8 cellular contexts compared by ENCODE assay signal in the genomic region with DNA sequence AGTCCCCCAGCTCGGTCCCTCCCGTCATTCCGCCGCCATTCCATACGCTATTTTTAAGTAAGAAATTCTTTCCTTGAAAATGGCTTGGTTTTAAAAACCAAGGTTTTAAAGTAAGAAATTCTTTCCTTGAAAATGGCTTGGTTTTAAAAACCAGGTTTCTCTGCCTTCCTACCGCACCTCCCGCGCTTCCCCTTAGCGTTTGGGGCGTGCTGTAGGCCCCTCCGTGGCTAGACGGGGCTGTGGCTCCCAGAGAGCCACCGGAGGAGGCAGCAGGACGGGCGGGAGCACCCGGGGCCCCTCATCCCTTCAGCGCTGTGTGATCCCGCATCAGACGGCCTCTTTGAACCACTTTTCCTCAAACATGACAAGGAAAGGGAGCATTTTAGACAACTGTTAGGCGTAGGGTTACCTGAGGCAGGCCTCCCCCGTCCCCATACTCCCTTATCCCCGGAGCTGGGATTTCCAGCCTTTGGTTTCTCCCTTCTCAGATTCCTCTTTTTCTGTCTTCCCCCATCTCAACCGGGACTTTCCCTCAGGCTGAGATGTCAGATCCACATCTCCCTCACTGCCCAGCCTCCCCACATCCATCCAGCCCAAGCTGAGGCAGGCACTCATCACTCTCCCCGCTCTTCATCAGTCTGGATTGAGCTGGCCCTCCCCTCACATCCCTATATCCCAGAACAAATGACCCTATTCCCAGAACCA. TPM values are rescaled to one million over a fixed set of nuclear protein-coding genes. Genes with fewer than 3 reads are reported as not detected.
A peak's percentile ranks its signal among the peaks of the same experiment; 100 is the strongest.
DNase-seq lines count a peak whose midpoint lies in the region; ATAC-seq and TF ChIP-seq lines count a peak whose summit lies in the region.

No MANE protein-coding gene starts in this region.

- TF ChIP-seq CTCF in SK-N-SH (IDR thresholded peaks at IDR 0.05) (no peak), kidney epithelial cell (IDR thresholded peaks at IDR 0.05; ENCODE audit: insufficient read depth, low read length, poor library complexity, severe bottlenecking) (no peak), thoracic aorta (IDR thresholded peaks at IDR 0.05) (no peak)

- 39% methylated on average over 24 of the region's 24 CpGs for WGBS in SK-N-SH (ENCODE audit: low lambda C conversion rate)

- ATAC-seq in SK-N-SH treated with all-trans-retinoic acid at 6 μM for 48 hours (no peak), thoracic aorta (ENCODE audit: insufficient number of reproducible peaks, low FRiP score, low read depth) (no peak), HG02884 (IDR thresholded peaks at IDR 0.05; ENCODE audit: unreplicated experiment) (no peak), GM21529 (IDR thresholded peaks at IDR 0.05; ENCODE audit: unreplicated experiment) (no peak)

- no peaks in the 10 kb centered on the region for H3K9me2 ChIP-seq in SK-N-SH

- H3K4me3 ChIP-seq in SK-N-SH (ENCODE audit: low read depth in 2 of 2, low read length in 1 of 2) (peak overlapping the region; percentile 80 to 92), adipocyte (ENCODE audit: low read length) (peak overlapping the region; percentile 90), kidney epithelial cell (ENCODE audit: low read depth, low read length) (peak overlapping the region; percentile 81), thoracic aorta (peak overlapping the region; percentile 95)

- H3F3A ChIP-seq in SK-N-SH (replicated peaks; ENCODE audit: insufficient read depth), result peaks cover 7% of the 10 kb centered on the region

- no peak for TF ChIP-seq EP300 in SK-N-SH (IDR thresholded peaks at IDR 0.05; ENCODE audit: borderline replicate concordance in 1 of 2, low read depth in 1 of 2, low read length in 1 of 2)

- POLR2A ChIA-PET in SK-N-SH (lab: Yijun Ruan, JAX), result interaction anchor here (0.6 kb wide), 1 partner anchor 153 kb away, joined by 3 read pairs; no protein-coding TSS in a partner anchor

- DNase-seq in SK-N-SH (peak; percentile 49), adipocyte (ENCODE audit: low read depth) (no peak), kidney epithelial cell (ENCODE audit: low read depth) (no peak), thoracic aorta (ENCODE audit: low spot score) (no peak), kidney glomerular epithelial cell (lab: John Stamatoyannopoulos, UW) (no peak)

- H3K9me3 ChIP-seq in SK-N-SH (no peaks in the 10 kb centered on the region), adipocyte (ENCODE audit: control insufficient read depth, low read length) (no peaks in the 10 kb centered on the region), thoracic aorta (no peaks in the 10 kb centered on the region)

- H3K27ac ChIP-seq in SK-N-SH (ENCODE audit: low read depth in 2 of 2, low read length in 1 of 2) (peak overlapping the region; percentile 91 to 94), thoracic aorta (peak overlapping the region; percentile 97 to 98)

- H3K4me1 ChIP-seq in SK-N-SH (ENCODE audit: control insufficient read depth in 1 of 2, insufficient read depth in 2 of 2, low read depth in 1 of 2, low read length in 1 of 2) (peaks cover 3 to 22% of the 10 kb centered on the region in 2 experiments; a peak in 2 of 4 replicates), adipocyte (ENCODE audit: control insufficient read depth, insufficient read depth, low read length) (peaks cover 25% of the 10 kb centered on the region), thoracic aorta (ENCODE audit: control insufficient read depth in 1 of 2, low read depth in 2 of 2) (peaks cover 11 to 36% of the 10 kb centered on the region in 2 donors)

- peaks cover 32% of the 10 kb centered on the region for H3K79me2 ChIP-seq in SK-N-SH (ENCODE audit: insufficient read depth)

- H3K36me3 ChIP-seq in SK-N-SH (replicated peaks in 1 of 2; ENCODE audit: control insufficient read depth in 1 of 2, insufficient read depth in 2 of 2, low read length in 1 of 2) (no peaks in the 10 kb centered on the region), adipocyte (ENCODE audit: control insufficient read depth, insufficient read depth, low read length, severe bottlenecking) (no peaks in the 10 kb centered on the region), kidney epithelial cell (ENCODE audit: control insufficient read depth, insufficient read depth, low read length) (no peaks in the 10 kb centered on the region), thoracic aorta (no peaks in the 10 kb centered on the region)

- H3K9ac ChIP-seq in SK-N-SH, result peak overlapping the region; percentile 95
- peak overlapping the region; percentile 94 for H3K9ac ChIP-seq in adipocyte (ENCODE audit: low read length)

- no peaks in the 10 kb centered on the region for H3K27me3 ChIP-seq in SK-N-SH (ENCODE audit: insufficient read depth)
- H3K27me3 ChIP-seq in adipocyte (replicated peaks; ENCODE audit: control insufficient read depth, insufficient read depth, low read length), result no peaks in the 10 kb centered on the region
- H3K27me3 ChIP-seq in kidney epithelial cell (ENCODE audit: control insufficient read depth, insufficient read depth, low read length), result no peaks in the 10 kb centered on the region
- H3K27me3 ChIP-seq in thoracic aorta (replicated peaks; ENCODE audit: insufficient read depth), result no peaks in the 10 kb centered on the region

- TF ChIP-seq RAD21 in SK-N-SH (IDR thresholded peaks at IDR 0.05; ENCODE audit: low read length), result no peak

- peak overlapping the region; percentile 80 for H2AFZ ChIP-seq in SK-N-SH (ENCODE audit: low read depth)

- CTCF ChIA-PET in SK-N-SH (lab: Yijun Ruan, JAX), result interaction anchor here (0.5 to 4.1 kb wide), 11 partner anchors 24 to 1281 kb away, joined by 3 to 33 read pairs (median 3); no protein-coding TSS in a partner anchor

- peak overlapping the region; percentile 91 for H3K4me2 ChIP-seq in SK-N-SH

- no peaks in the 10 kb centered on the region for H4K20me1 ChIP-seq in SK-N-SH (ENCODE audit: insufficient read depth)

TF ChIP-seq in SK-N-SH, 30 proteins besides CTCF, POLR2A, EP300 and RAD21:
- TF ChIP-seq, protein P1, sequence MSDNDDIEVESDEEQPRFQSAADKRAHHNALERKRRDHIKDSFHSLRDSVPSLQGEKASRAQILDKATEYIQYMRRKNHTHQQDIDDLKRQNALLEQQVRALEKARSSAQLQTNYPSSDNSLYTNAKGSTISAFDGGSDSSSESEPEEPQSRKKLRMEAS (IDR thresholded peaks at IDR 0.05; ENCODE audit: low read depth), result no peak
- TF ChIP-seq YY1 (IDR thresholded peaks at IDR 0.05; ENCODE audit: low read depth), result 0 out of 2 replicates have a peak, but pooled peaks have one; percentile 20
- TF ChIP-seq MEF2A (IDR thresholded peaks at IDR 0.05; ENCODE audit: borderline replicate concordance, low read depth), result no peak

TF ChIP-seq in SK-N-SH treated with all-trans-retinoic acid at 6 μM for 48 hours, 23 proteins besides CTCF, POLR2A, EP300 and RAD21:
- TF ChIP-seq, protein P2, sequence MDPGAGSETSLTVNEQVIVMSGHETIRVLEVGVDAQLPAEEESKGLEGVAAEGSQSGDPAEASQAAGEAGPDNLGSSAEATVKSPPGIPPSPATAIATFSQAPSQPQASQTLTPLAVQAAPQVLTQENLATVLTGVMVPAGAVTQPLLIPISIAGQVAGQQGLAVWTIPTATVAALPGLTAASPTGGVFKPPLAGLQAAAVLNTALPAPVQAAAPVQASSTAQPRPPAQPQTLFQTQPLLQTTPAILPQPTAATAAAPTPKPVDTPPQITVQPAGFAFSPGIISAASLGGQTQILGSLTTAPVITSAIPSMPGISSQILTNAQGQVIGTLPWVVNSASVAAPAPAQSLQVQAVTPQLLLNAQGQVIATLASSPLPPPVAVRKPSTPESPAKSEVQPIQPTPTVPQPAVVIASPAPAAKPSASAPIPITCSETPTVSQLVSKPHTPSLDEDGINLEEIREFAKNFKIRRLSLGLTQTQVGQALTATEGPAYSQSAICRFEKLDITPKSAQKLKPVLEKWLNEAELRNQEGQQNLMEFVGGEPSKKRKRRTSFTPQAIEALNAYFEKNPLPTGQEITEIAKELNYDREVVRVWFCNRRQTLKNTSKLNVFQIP (CRISPR knock-in tag; IDR thresholded peaks at IDR 0.05; ENCODE audit: borderline replicate concordance, low read depth), result no peak
- TF ChIP-seq GLIS3 (CRISPR knock-in tag; IDR thresholded peaks at IDR 0.05) (no peak), ZNF70 (CRISPR knock-in tag; IDR thresholded peaks at IDR 0.05) (no peak), ESRRG (CRISPR knock-in tag; IDR thresholded peaks at IDR 0.05) (no peak)

RNA-seq across cellular contexts. Expression of a gene that starts 0.5 kb away (rescaled TPM):
- polyA plus RNA-seq in SK-N-SH (2012; rRNA removed), result 18.1 and 25.9 TPM in 2 replicates
- polyA plus RNA-seq in SK-N-SH (2012; cell fraction: cytosol; rRNA removed), result 27.7 and 30.0 TPM in 2 replicates
- 6.1 and 18.3 TPM in 2 replicates for polyA plus RNA-seq in SK-N-SH (2012; cell fraction: nucleus; rRNA removed)
- total RNA-seq in kidney epithelial cell (17.9 and 25.4 TPM in 2 replicates), thoracic aorta (10 to 100 TPM; 44.2 to 53.2 TPM)
